12 cellular contexts compared by ENCODE assay signal in genomic region chr1:113396585-113396984, GRCh38. TPM values are rescaled to one million over a fixed set of nuclear protein-coding genes. Genes with fewer than 3 reads are reported as not detected.
DNase-seq lines count a peak whose midpoint lies in the region; ATAC-seq and TF ChIP-seq lines count a peak whose summit lies in the region.
"Had no signal": no experiment of that assay in that cellular context is flagged by ENCODE, and none has a peak within 500 bp of the region (broad histone marks: within the 10 kb centered on the region; RNA-seq: fewer than 3 reads in every experiment).

No MANE protein-coding gene starts in this region.

- TF ChIP-seq POLR2A in gastroesophageal sphincter (IDR thresholded peaks at IDR 0.05) = no peak

- BruUV-seq in OCI-LY7 (replicated peaks; lab: Mats Ljungman, UMichigan) = no TSS peak

- no peaks in the 10 kb centered on the region for H3K9me3 ChIP-seq in HUES48 (ENCODE audit: control insufficient read depth, insufficient read depth, low read length)
- H3K9me3 ChIP-seq in gastroesophageal sphincter = no peaks in the 10 kb centered on the region
- no peaks in the 10 kb centered on the region for H3K9me3 ChIP-seq in OCI-LY7 (ENCODE audit: low read length)
- H3K9me3 ChIP-seq: ovary had no signal

- H3K27me3 ChIP-seq in HUES48 (ENCODE audit: control insufficient read depth, insufficient read depth, low read length) (peaks cover 9% of the 10 kb centered on the region), gastroesophageal sphincter (no peaks in the 10 kb centered on the region)
- H3K27me3 ChIP-seq: ovary had no signal

- TF ChIP-seq CTCF in astrocyte of the cerebellum (IDR thresholded peaks at IDR 0.05; ENCODE audit: low read depth, low read length, missing control alignments) (no peak), gastroesophageal sphincter (IDR thresholded peaks at IDR 0.05) (no peak), OCI-LY7 (conservative IDR thresholded peaks at IDR 0.05; ENCODE audit: low read length) (no peak)

- intact Hi-C loops in OCI-LY7 (cut with micrococcal nuclease; ENCODE audit: unreplicated experiment) = loop anchor here (10.0 kb wide), 1 partner anchor 252 kb away; no protein-coding TSS in a partner anchor

- DNase-seq in AG08395 (ENCODE audit: low spot score) = peak; percentile 49
- peak; percentile 51 for DNase-seq in astrocyte of the cerebellum (ENCODE audit: low read depth)
- peak; percentile 79 for DNase-seq in kidney glomerular epithelial cell (lab: John Stamatoyannopoulos, UW)
- DNase-seq in OCI-LY7 (ENCODE audit: low spot score) = no peak
- no peak for DNase-seq in COLO668 (lab: John Stamatoyannopoulos, UW; ENCODE audit: unreplicated experiment)
- DNase-seq in GOT3 (lab: John Stamatoyannopoulos, UW) = no peak
- DNase-seq: activated naive CD4-positive, alpha-beta T cell treated with anti-CD3 and anti-CD28 coated beads, Interleukin-2, amount 10 ng/mL, durations not matched to agents 7 days and 5 days; effector CD4-positive, alpha-beta T cell; ovary had no signal

- peak overlapping the region; percentile 21 for H3K27ac ChIP-seq in HUES48 (ENCODE audit: low read depth, low read length)
- no peak overlapping the region for H3K27ac ChIP-seq in gastroesophageal sphincter
- H3K27ac ChIP-seq in OCI-LY7 (ENCODE audit: low read depth, low read length, poor library complexity, severe bottlenecking) = no peak overlapping the region
- H3K27ac ChIP-seq: C4-2B, ovary had no signal

- in situ Hi-C loops in astrocyte of the cerebellum (cut with HindIII; ENCODE audit: low sequenced_read_pairs) = no loop called here

- CTCF ChIA-PET in OCI-LY7 (lab: Charles Lee; ENCODE audit: unreplicated experiment) = no interaction called here

- WGBS in gastroesophageal sphincter (ENCODE audit: low coverage in 1 of 2), 2 donors = 57 to 77% methylated on average over 3 of the region's 3 CpGs

- no peak overlapping the region for H3K4me3 ChIP-seq in HUES48 (ENCODE audit: low read depth, low read length)
- no peak overlapping the region for H3K4me3 ChIP-seq in astrocyte of the cerebellum (ENCODE audit: low read depth, low read length)
- no peak overlapping the region for H3K4me3 ChIP-seq in gastroesophageal sphincter
- no peak overlapping the region for H3K4me3 ChIP-seq in OCI-LY7 (ENCODE audit: low read depth, low read length, poor library complexity, severe bottlenecking)
- H3K4me3 ChIP-seq: ovary had no signal

- no peak for ATAC-seq in gastroesophageal sphincter

- peaks cover 16% of the 10 kb centered on the region for H3K4me1 ChIP-seq in HUES48 (ENCODE audit: control insufficient read depth, insufficient read depth, low read length)
- peaks cover 0 to 66% (median 0%) of the 10 kb centered on the region in 3 donors for H3K4me1 ChIP-seq in gastroesophageal sphincter
- H3K4me1 ChIP-seq in OCI-LY7 (ENCODE audit: insufficient read depth, low read length, poor library complexity, severe bottlenecking) = peaks cover 6% of the 10 kb centered on the region

- no peaks in the 10 kb centered on the region for H3K9me2 ChIP-seq in OCI-LY7 (ENCODE audit: insufficient read depth, low read length)

- no peaks in the 10 kb centered on the region for H3K36me3 ChIP-seq in HUES48 (ENCODE audit: control insufficient read depth, insufficient read depth, low read length)
- no peaks in the 10 kb centered on the region for H3K36me3 ChIP-seq in gastroesophageal sphincter
- H3K36me3 ChIP-seq in OCI-LY7 (ENCODE audit: insufficient read depth, low read length) = no peaks in the 10 kb centered on the region
- H3K36me3 ChIP-seq: ovary had no signal

- no peak overlapping the region for H3K9ac ChIP-seq in HUES48 (ENCODE audit: low read depth, low read length)

- H4K20me1 ChIP-seq in OCI-LY7 (ENCODE audit: insufficient read depth, low read length) = peaks cover 8% of the 10 kb centered on the region

- no peaks in the 10 kb centered on the region for H3K79me2 ChIP-seq in OCI-LY7 (ENCODE audit: insufficient read depth, low read depth, low read length)

- H2AFZ ChIP-seq in OCI-LY7 (ENCODE audit: low read length) = no peak overlapping the region

- no peak for TF ChIP-seq EP300 in gastroesophageal sphincter (IDR thresholded peaks at IDR 0.05)

- no peak overlapping the region for H3K4me2 ChIP-seq in OCI-LY7 (ENCODE audit: low read length)

- POLR2A ChIA-PET in OCI-LY7 (lab: Charles Lee) = no interaction called here

RNA-seq across cellular contexts. Expression of gene MAGI3, which starts 6.3 kb away (rescaled TPM):
- total RNA-seq in gastroesophageal sphincter (10 to 100 TPM; 18.2 to 26.6 (median 22.7) TPM), OCI-LY7 (2022) (7.8 and 8.5 TPM in 2 replicates)
- total RNA-seq in OCI-LY7 (2014; rRNA removed; shearing (Covaris generic)) = 2.9 and 4.7 TPM in 2 replicates

Comparison
In these comparisons a context has a peak if more than half of its experiments do, and no peak if none do; other contexts are left out.
1. DNase-seq: peak in AG08395 (single experiment), astrocyte of the cerebellum (single experiment) and kidney glomerular epithelial cell (single experiment); none in OCI-LY7 (single experiment), COLO668 (single experiment) and GOT3 (single experiment).